22 cellular contexts compared by ENCODE assay signal in the genomic region with DNA sequence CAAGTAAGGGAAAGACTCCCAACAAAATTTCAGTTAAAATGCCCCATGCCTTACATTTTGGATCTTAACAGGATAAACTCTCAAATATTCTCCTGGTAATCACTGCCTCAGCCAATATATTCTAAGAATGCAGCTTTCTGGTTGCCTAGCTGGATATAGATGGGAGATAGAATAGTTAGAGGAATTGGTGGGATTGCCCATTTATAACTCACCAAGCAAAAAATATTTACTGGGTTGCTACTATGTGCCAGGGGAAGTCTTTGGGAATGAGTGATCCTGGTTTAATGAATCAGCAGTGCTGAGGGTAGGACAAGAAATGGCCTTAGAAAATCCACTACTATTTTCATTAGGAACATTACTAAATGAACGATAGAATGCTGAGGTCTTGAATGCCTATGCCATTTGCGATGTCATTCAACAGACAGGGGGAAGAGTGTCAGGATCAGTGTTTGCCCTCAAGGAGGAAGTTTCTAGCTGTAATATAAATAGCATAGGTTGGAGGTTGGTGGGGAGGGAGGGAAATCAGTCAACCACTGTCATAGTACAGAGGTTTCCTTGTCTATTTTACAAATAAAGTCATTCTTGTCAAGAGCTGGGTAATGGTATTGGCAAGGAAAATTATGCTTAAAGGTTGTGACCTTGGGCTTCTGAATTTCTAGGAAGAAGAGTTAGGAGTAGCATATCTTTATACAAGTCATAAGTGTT.
DNase-seq lines count a peak whose midpoint lies in the region; ATAC-seq and TF ChIP-seq lines count a peak whose summit lies in the region.
"Had no signal": no experiment of that assay in that cellular context is flagged by ENCODE, and none has a peak within 500 bp of the region (broad histone marks: within the 10 kb centered on the region; RNA-seq: fewer than 3 reads in every experiment).

No MANE protein-coding gene starts in this region.

- H3K27me3 ChIP-seq in BLaER1 treated with 17β-estradiol and CSF1 and Interleukin-3, amounts not matched to agents 10 nM and 100 nM, result no peaks in the 10 kb centered on the region
- H3K27me3 ChIP-seq in lower lobe of right lung (ENCODE audit: low read depth), result no peaks in the 10 kb centered on the region
- H3K27me3 ChIP-seq: esophagus muscularis mucosa, heart left ventricle, neural progenitor cell, testis had no signal

- H3K9ac ChIP-seq in BLaER1 treated with 17β-estradiol and CSF1 and Interleukin-3, amounts not matched to agents 10 nM and 100 nM, result no peak overlapping the region
- H3K9ac ChIP-seq: neural progenitor cell had no signal

- H3K27me3 Mint-ChIP-seq in mesothelial cell of epicardium (ENCODE audit: low read depth), result no peaks in the 10 kb centered on the region
- H3K27me3 Mint-ChIP-seq: activated naive CD8-positive, alpha-beta T cell treated with anti-CD3 and anti-CD28 coated beads, Interleukin-2, amount 10 ng/mL, durations not matched to agents 7 days and 5 days; T-cell had no signal

- no peaks in the 10 kb centered on the region for H3K36me3 ChIP-seq in BLaER1 treated with 17β-estradiol and CSF1 and Interleukin-3, amounts not matched to agents 10 nM and 100 nM
- H3K36me3 ChIP-seq in lower lobe of right lung, result no peaks in the 10 kb centered on the region
- H3K36me3 ChIP-seq: neural progenitor cell had no signal

- in situ Hi-C loops in SK-MEL-5 (cut with HindIII; ENCODE audit: low pct_unique_long_range_greater_than_20kb, low sequenced_read_pairs), result no loop called here

- H4K20me1 ChIP-seq in BLaER1 treated with 17β-estradiol and CSF1 and Interleukin-3, amounts not matched to agents 10 nM and 100 nM, result no peaks in the 10 kb centered on the region

- H3K4me3 Mint-ChIP-seq in mesothelial cell of epicardium, result no peak overlapping the region
- H3K4me3 Mint-ChIP-seq: activated CD8-positive, alpha-beta T cell treated with anti-CD3 and anti-CD28 coated beads, Interleukin-2, amount 10 ng/mL, durations not matched to agents 7 days and 5 days; activated naive CD8-positive, alpha-beta T cell treated with anti-CD3 and anti-CD28 coated beads, Interleukin-2, amount 10 ng/mL, durations not matched to agents 7 days and 5 days; activated T-cell treated with anti-CD3 and anti-CD28 coated beads, Interleukin-2, amount 50 U/mL, for 72 hours; neural progenitor cell; T-cell; WTC11 had no signal

- no peaks in the 10 kb centered on the region for H3K9me3 ChIP-seq in BLaER1 treated with 17β-estradiol and CSF1 and Interleukin-3, amounts not matched to agents 10 nM and 100 nM (replicated peaks in 1 of 11)
- no peaks in the 10 kb centered on the region for H3K9me3 ChIP-seq in lower lobe of right lung
- H3K9me3 ChIP-seq: esophagus muscularis mucosa, heart left ventricle, testis had no signal

- no peak overlapping the region for H3K4me3 ChIP-seq in BLaER1 treated with 17β-estradiol and CSF1 and Interleukin-3, amounts not matched to agents 10 nM and 100 nM
- H3K4me3 ChIP-seq in lower lobe of right lung, result no peak overlapping the region
- H3K4me3 ChIP-seq: esophagus muscularis mucosa, heart left ventricle, neural progenitor cell, testis had no signal

- TF ChIP-seq CTCF in lower lobe of right lung (IDR thresholded peaks at IDR 0.05) (no peak), mesothelial cell of epicardium (IDR thresholded peaks at IDR 0.05; ENCODE audit: unreplicated experiment) (no peak)

- H3K27ac ChIP-seq in BLaER1 treated with 17β-estradiol and CSF1 and Interleukin-3, amounts not matched to agents 10 nM and 100 nM, result no peak overlapping the region
- H3K27ac ChIP-seq in lower lobe of right lung, result no peak overlapping the region
- H3K27ac ChIP-seq: esophagus muscularis mucosa, heart left ventricle, neural progenitor cell, testis had no signal

- ATAC-seq in left colon (peak; percentile 30), lower lobe of right lung (no peak), GM18870 (IDR thresholded peaks at IDR 0.05; ENCODE audit: unreplicated experiment) (no peak)
- ATAC-seq: activated CD8-positive, alpha-beta T cell treated with anti-CD3 and anti-CD28 coated beads, Interleukin-2, amount 10 ng/mL, durations not matched to agents 7 days and 5 days; activated T-cell treated with anti-CD3 and anti-CD28 coated beads, Interleukin-2, amount 50 U/mL, for 72 hours; heart left ventricle; T-cell; WTC11 had no signal

- no peaks in the 10 kb centered on the region for H3K36me3 Mint-ChIP-seq in mesothelial cell of epicardium
- H3K36me3 Mint-ChIP-seq: activated naive CD8-positive, alpha-beta T cell treated with anti-CD3 and anti-CD28 coated beads, Interleukin-2, amount 10 ng/mL, durations not matched to agents 7 days and 5 days; neural progenitor cell; WTC11 had no signal

- no peaks in the 10 kb centered on the region for H3K9me3 Mint-ChIP-seq in mesothelial cell of epicardium
- H3K9me3 Mint-ChIP-seq: activated naive CD8-positive, alpha-beta T cell treated with anti-CD3 and anti-CD28 coated beads, Interleukin-2, amount 10 ng/mL, durations not matched to agents 7 days and 5 days; activated T-cell treated with anti-CD3 and anti-CD28 coated beads, Interleukin-2, amount 50 U/mL, for 72 hours; T-cell; WTC11 had no signal

- H3K4me2 ChIP-seq in BLaER1 treated with 17β-estradiol and CSF1 and Interleukin-3, amounts not matched to agents 10 nM and 100 nM, result peak overlapping the region in 10 of 11 experiments; percentile 7 to 55 (median 26); a peak in 17 of 22 replicates
- H3K4me2 ChIP-seq: neural progenitor cell had no signal

- H3K4me1 ChIP-seq in BLaER1 treated with 17β-estradiol and CSF1 and Interleukin-3, amounts not matched to agents 10 nM and 100 nM, result peaks cover 8 to 13% (median 11%) of the 10 kb centered on the region in 10 experiments; a peak in 19 of 20 replicates
- H3K4me1 ChIP-seq in lower lobe of right lung, result no peaks in the 10 kb centered on the region
- H3K4me1 ChIP-seq: esophagus muscularis mucosa, heart left ventricle, neural progenitor cell, testis had no signal

- intact Hi-C loops in left colon (cut with DNase I, micrococcal nuclease) (no loop called here), lower lobe of right lung (cut with DNase I) (no loop called here)

- no peak overlapping the region for H3K27ac Mint-ChIP-seq in mesothelial cell of epicardium
- H3K27ac Mint-ChIP-seq: activated CD8-positive, alpha-beta T cell treated with anti-CD3 and anti-CD28 coated beads, Interleukin-2, amount 10 ng/mL, durations not matched to agents 7 days and 5 days; activated naive CD8-positive, alpha-beta T cell treated with anti-CD3 and anti-CD28 coated beads, Interleukin-2, amount 10 ng/mL, durations not matched to agents 7 days and 5 days; activated T-cell treated with anti-CD3 and anti-CD28 coated beads, Interleukin-2, amount 50 U/mL, for 72 hours; neural progenitor cell; T-cell; WTC11 had no signal

- H3K4me1 Mint-ChIP-seq in mesothelial cell of epicardium, result no peaks in the 10 kb centered on the region
- H3K4me1 Mint-ChIP-seq: activated naive CD8-positive, alpha-beta T cell treated with anti-CD3 and anti-CD28 coated beads, Interleukin-2, amount 10 ng/mL, durations not matched to agents 7 days and 5 days; neural progenitor cell; T-cell; WTC11 had no signal

- DNase-seq in HS-27A (ENCODE audit: low read depth), result peak; percentile 39
- peak; percentile 74 for DNase-seq in SK-MEL-5 (ENCODE audit: low read depth, low spot score)
- DNase-seq in left colon, result no peak
- DNase-seq in lower lobe of right lung, result no peak
- DNase-seq in NCI-H446 treated with DMSO at 0.1 percent for 48 hours (lab: John Stamatoyannopoulos, UW), result no peak
- no peak for DNase-seq in mesothelial cell of epicardium (ENCODE audit: low spot score in 2 of 2, unreplicated experiment in 2 of 2)
- DNase-seq: activated CD8-positive, alpha-beta T cell treated with anti-CD3 and anti-CD28 coated beads, Interleukin-2, amount 10 ng/mL, durations not matched to agents 7 days and 5 days; activated naive CD8-positive, alpha-beta T cell treated with anti-CD3 and anti-CD28 coated beads, Interleukin-2, amount 10 ng/mL, durations not matched to agents 7 days and 5 days; activated T-cell treated with anti-CD3 and anti-CD28 coated beads, Interleukin-2, amount 50 U/mL, for 72 hours; C1 segment of cervical spinal cord; DMS79; heart left ventricle; NCI-H1417 treated with DMSO at 0.1 percent for 48 hours; NCI-H2171 treated with DMSO at 0.1 percent for 48 hours; NCI-H82; T-cell; testis had no signal

Comparison
In these comparisons a context has a peak if more than half of its experiments do, and no peak if none do; other contexts are left out.
1. DNase-seq: peak in HS-27A (single experiment) and SK-MEL-5 (single experiment); none in left colon (0 of 2), lower lobe of right lung (single experiment), NCI-H446 treated with DMSO at 0.1 percent for 48 hours (single experiment) and mesothelial cell of epicardium (0 of 2).